Comparison of ENCODE assay signal across 25 cellular contexts in genomic region chr2:48001498-48001897, GRCh38.
DNase-seq lines count a peak whose midpoint lies in the region; ATAC-seq, FAIRE-seq and TF ChIP-seq lines count a peak whose summit lies in the region.
"Had no signal": no experiment of that assay in that cellular context is flagged by ENCODE, and none has a peak within 500 bp of the region (broad histone marks: within the 10 kb centered on the region; RNA-seq: fewer than 3 reads in every experiment).

No MANE protein-coding gene starts in this region.

- no peaks in the 10 kb centered on the region for H3K36me3 ChIP-seq in suprapubic skin
- H3K36me3 ChIP-seq: BE2C; BLaER1 treated with 17β-estradiol and CSF1 and Interleukin-3, amounts not matched to agents 10 nM and 100 nM had no signal

- H3K9me3 ChIP-seq in A549 (0 out of 3 replicates have a peak, but pooled peaks cover 4% of the 10 kb centered on the region), suprapubic skin (no peaks in the 10 kb centered on the region)
- H3K9me3 ChIP-seq: BE2C had no signal

- DNase-seq in A549 (ENCODE audit: low read depth in 1 of 2, low spot score in 1 of 2): no peak
- DNase-seq in left lobe of liver (ENCODE audit: low spot score): no peak
- no peak for DNase-seq in left ventricle myocardium superior
- no peak for DNase-seq in activated gamma-delta T cell treated with Interleukin-2 at 50 U/mL for 16 hours
- no peak for DNase-seq in suprapubic skin (ENCODE audit: low spot score in 2 of 2)
- DNase-seq: ACHN; AML-193; BE2C; CD4-positive, alpha-beta T cell; CD8-positive, alpha-beta memory T cell; DMS 273 treated with DMSO at 0.1 percent for 48 hours; DMS79; EL; GDM1; GM23248; H7; HCEC 1CT had no signal

- H3K4me3 ChIP-seq in A549 (no peak overlapping the region), suprapubic skin (no peak overlapping the region)
- H3K4me3 ChIP-seq: BLaER1 treated with 17β-estradiol and CSF1 and Interleukin-3, amounts not matched to agents 10 nM and 100 nM; GM12878; GM23248 had no signal

- peak; percentile 23 for FAIRE-seq in A549 (lab: Jason Lieb, UNC)
- FAIRE-seq: A204.1, D721Med, GM12878, GM19239, H1 had no signal

- ATAC-seq in A549 (no peak), left lobe of liver (peak; percentile 67), left ventricle myocardium superior (no peak)
- ATAC-seq: GM12878 had no signal

- TF ChIP-seq CTCF in A549 (IDR thresholded peaks at IDR 0.05) (no peak), VCaP (conservative IDR thresholded peaks at IDR 0.05) (no peak), suprapubic skin (IDR thresholded peaks at IDR 0.05) (no peak)

- POLR2A ChIA-PET in A549 (lab: Yijun Ruan, JAX): no interaction called here

- no peak overlapping the region for H3K4me2 ChIP-seq in A549
- H3K4me2 ChIP-seq: BLaER1 treated with 17β-estradiol and CSF1 and Interleukin-3, amounts not matched to agents 10 nM and 100 nM had no signal

- TF ChIP-seq RAD21 in A549 (conservative IDR thresholded peaks at IDR 0.05 in 1 of 2, IDR thresholded peaks at IDR 0.05 in 1 of 2): no peak

- intact Hi-C loops in left ventricle myocardium superior (cut with micrococcal nuclease): no loop called here

- no peaks in the 10 kb centered on the region for H3K27me3 ChIP-seq in suprapubic skin
- H3K27me3 ChIP-seq: BE2C; BLaER1 treated with 17β-estradiol and CSF1 and Interleukin-3, amounts not matched to agents 10 nM and 100 nM had no signal

- TF ChIP-seq EP300 in A549 (IDR thresholded peaks at IDR 0.05): no peak
- no peak for TF ChIP-seq EP300 in suprapubic skin (IDR thresholded peaks at IDR 0.05)

- H3K4me1 ChIP-seq in A549 (no peaks in the 10 kb centered on the region), suprapubic skin (no peaks in the 10 kb centered on the region)
- H3K4me1 ChIP-seq: BE2C; BLaER1 treated with 17β-estradiol and CSF1 and Interleukin-3, amounts not matched to agents 10 nM and 100 nM had no signal

- no peak overlapping the region for H3K27ac ChIP-seq in A549
- H3K27ac ChIP-seq in VCaP: peak overlapping the region; percentile 37
- no peak overlapping the region for H3K27ac ChIP-seq in suprapubic skin
- H3K27ac ChIP-seq: 22Rv1; BLaER1 treated with 17β-estradiol and CSF1 and Interleukin-3, amounts not matched to agents 10 nM and 100 nM; GM23248 had no signal

- CTCF ChIA-PET in A549 (lab: Yijun Ruan, JAX): no interaction called here

- TF ChIP-seq POLR2A in A549 (IDR thresholded peaks at IDR 0.05; ENCODE audit: low read length): no peak
- TF ChIP-seq POLR2A in suprapubic skin (IDR thresholded peaks at IDR 0.05): no peak

TF ChIP-seq in A549, 52 proteins besides CTCF, POLR2A, EP300 and RAD21:
- TF ChIP-seq KDM1A (IDR thresholded peaks at IDR 0.05; ENCODE audit: low read depth) (no peak), FOSB (CRISPR knock-in tag; IDR thresholded peaks at IDR 0.05) (no peak), CBX8 (IDR thresholded peaks at IDR 0.05) (no peak), REST (IDR thresholded peaks at IDR 0.05) (no peak)
